ENCODE assay signal across 8 cellular contexts in the genomic region with DNA sequence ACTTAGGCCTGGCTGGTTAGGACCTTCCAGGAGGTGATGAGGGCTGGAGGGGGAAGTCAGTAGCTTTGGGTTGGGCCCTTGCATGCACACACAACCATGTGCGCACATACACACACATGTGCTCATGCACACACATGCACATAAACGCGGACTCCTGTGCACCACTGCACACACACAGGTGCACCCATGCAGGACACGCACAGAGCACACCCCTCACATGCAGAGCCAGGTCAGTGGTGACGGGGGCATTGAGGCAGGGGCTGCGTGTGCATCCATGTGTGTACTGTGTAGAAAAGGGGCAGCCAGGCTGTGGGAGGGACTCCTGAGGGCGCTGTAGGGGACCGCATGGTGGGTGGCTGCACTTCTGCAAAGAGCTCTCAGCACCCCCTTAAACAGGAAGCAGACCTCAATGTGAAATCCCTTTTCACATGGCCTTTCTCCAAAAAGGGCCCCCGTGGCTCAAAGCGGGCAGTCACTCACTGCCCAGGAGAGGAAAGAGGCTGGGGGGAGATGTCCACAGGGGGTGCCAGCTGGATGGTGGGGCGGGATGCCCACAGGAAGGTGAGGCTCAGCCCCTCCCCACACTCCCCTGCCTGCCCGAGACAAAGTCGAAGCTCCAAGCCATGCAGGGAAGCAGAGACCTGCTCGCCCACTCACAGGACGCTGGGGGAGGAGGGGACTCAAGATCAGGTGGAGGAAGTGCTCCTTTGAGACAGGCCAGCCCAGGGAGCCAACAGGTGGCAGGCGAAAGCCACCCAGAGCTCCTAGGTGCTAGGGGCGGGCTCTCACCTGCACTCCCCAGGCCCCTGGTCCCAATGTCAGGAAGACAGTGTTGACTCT.
A peak's percentile ranks its signal among the peaks of the same experiment; 100 is the strongest.
DNase-seq lines count a peak whose midpoint lies in the region; ATAC-seq lines count a peak whose summit lies in the region.

No MANE protein-coding gene starts in this region.

- no peak overlapping the region for H4K5ac ChIP-seq in mesendoderm (ENCODE audit: low read length)

- H3K36me3 ChIP-seq in mesendoderm (ENCODE audit: control insufficient read depth, insufficient read depth, low read length) (peaks cover 1% of the 10 kb centered on the region), MG63 (peaks cover 13% of the 10 kb centered on the region)

- H3K56ac ChIP-seq in mesendoderm (ENCODE audit: low read length), result no peak overlapping the region

- H3K79me2 ChIP-seq in mesendoderm (ENCODE audit: control insufficient read depth, insufficient read depth, low read length), result no peaks in the 10 kb centered on the region

- H3K4ac ChIP-seq in mesendoderm (ENCODE audit: low read depth, low read length), result no peak overlapping the region

- no peak overlapping the region for H4K8ac ChIP-seq in mesendoderm (ENCODE audit: low read depth, low read length)

- peak overlapping the region; percentile 45 for H3K23ac ChIP-seq in mesendoderm (ENCODE audit: low read length)

- DNase-seq in mesendoderm (no peak), NCI-H510A treated with DMSO at 0.1 percent for 48 hours (lab: John Stamatoyannopoulos, UW) (no peak), MG63 (no peak), NCI-H526 (lab: John Stamatoyannopoulos, UW) (no peak)

- H3K4me2 ChIP-seq in mesendoderm (ENCODE audit: low read length), result no peak overlapping the region

- no peak overlapping the region for H3K27ac ChIP-seq in mesendoderm (ENCODE audit: low read depth, low read length)

- H3K9ac ChIP-seq in mesendoderm (ENCODE audit: low read length), result no peak overlapping the region

- H3K79me1 ChIP-seq in mesendoderm (ENCODE audit: low read length), result no peaks in the 10 kb centered on the region

- H3K18ac ChIP-seq in mesendoderm (ENCODE audit: low read length), result no peak overlapping the region

- H3K27me3 ChIP-seq in mesendoderm (ENCODE audit: insufficient read depth, low read length, poor library complexity) (no peaks in the 10 kb centered on the region), MG63 (no peaks in the 10 kb centered on the region)

- H2BK120ac ChIP-seq in mesendoderm (ENCODE audit: low read depth, low read length), result no peak overlapping the region

- peaks cover 33% of the 10 kb centered on the region for H3K4me1 Mint-ChIP-seq in T-helper 1 cell treated with Interleukin-12 subunit alpha and Interleukin-12 subunit beta and Interleukin-4 antibody, amounts not matched to agents 30 μg/mL and 1 μg/mL, for 36 hours (ENCODE audit: low read depth)

- H2AK5ac ChIP-seq in mesendoderm (ENCODE audit: low read length), result no peak overlapping the region

- no peak overlapping the region for H2BK15ac ChIP-seq in mesendoderm (replicated peaks; ENCODE audit: low read depth)

- H3K27me3 Mint-ChIP-seq in T-helper 1 cell treated with Interleukin-12 subunit alpha and Interleukin-12 subunit beta and Interleukin-4 antibody, amounts not matched to agents 30 μg/mL and 1 μg/mL, for 36 hours (ENCODE audit: low read depth), result no peaks in the 10 kb centered on the region

- no peak overlapping the region for H2BK5ac ChIP-seq in mesendoderm (ENCODE audit: low read length)

- no peaks in the 10 kb centered on the region for H3K4me1 ChIP-seq in mesendoderm (ENCODE audit: control insufficient read depth, low read depth, low read length)

- H3K9me3 ChIP-seq in MG63, result no peaks in the 10 kb centered on the region

- H3K4me3 Mint-ChIP-seq in T-helper 1 cell treated with Interleukin-12 subunit alpha and Interleukin-12 subunit beta and Interleukin-4 antibody, amounts not matched to agents 30 μg/mL and 1 μg/mL, for 36 hours, result peak overlapping the region; percentile 21

- ATAC-seq in GM18511 (IDR thresholded peaks at IDR 0.05; ENCODE audit: unreplicated experiment), result peak; percentile 68
- peak; percentile 40 for ATAC-seq in HG02759 (IDR thresholded peaks at IDR 0.05; ENCODE audit: unreplicated experiment)
- no peak for ATAC-seq in activated CD4-positive, CD25-positive, alpha-beta regulatory T cell treated with anti-CD3 and anti-CD28 coated beads, Interleukin-2, amount 50 U/mL, for 24 hours

- WGBS in mesendoderm (ENCODE audit: extremely low coverage, insufficient coverage, low lambda C conversion rate), result no CpG with 5 or more reads among the region's 17 CpGs

- H3K4me3 ChIP-seq in mesendoderm (ENCODE audit: low read length), result no peak overlapping the region
- H3K4me3 ChIP-seq in MG63, result no peak overlapping the region

- H3K36me3 Mint-ChIP-seq in T-helper 1 cell treated with Interleukin-12 subunit alpha and Interleukin-12 subunit beta and Interleukin-4 antibody, amounts not matched to agents 30 μg/mL and 1 μg/mL, for 36 hours (ENCODE audit: low read depth), result peaks cover 38% of the 10 kb centered on the region

- H3K27ac Mint-ChIP-seq in T-helper 1 cell treated with Interleukin-12 subunit alpha and Interleukin-12 subunit beta and Interleukin-4 antibody, amounts not matched to agents 30 μg/mL and 1 μg/mL, for 36 hours, result peak overlapping the region; percentile 84

- no peaks in the 10 kb centered on the region for H3K9me3 Mint-ChIP-seq in T-helper 1 cell treated with Interleukin-12 subunit alpha and Interleukin-12 subunit beta and Interleukin-4 antibody, amounts not matched to agents 30 μg/mL and 1 μg/mL, for 36 hours

Comparison
In these comparisons a context has a peak if more than half of its experiments do, and no peak if none do; other contexts are left out.
1. ATAC-seq: peak in GM18511 (single experiment) and HG02759 (single experiment); none in activated CD4-positive, CD25-positive, alpha-beta regulatory T cell treated with anti-CD3 and anti-CD28 coated beads, Interleukin-2, amount 50 U/mL, for 24 hours (0 of 2).